Comparison of ENCODE assay signal across 12 cellular contexts in genomic region chr3:77081240-77081661, GRCh38. TPM values are rescaled to one million over a fixed set of nuclear protein-coding genes. Genes with fewer than 3 reads are reported as not detected.
DNase-seq lines count a peak whose midpoint lies in the region; FAIRE-seq and TF ChIP-seq lines count a peak whose summit lies in the region.
"Had no signal": no experiment of that assay in that cellular context is flagged by ENCODE, and none has a peak within 500 bp of the region (broad histone marks: within the 10 kb centered on the region; RNA-seq: fewer than 3 reads in every experiment).

No MANE protein-coding gene starts in this region.

- H4K20me1 ChIP-seq in astrocyte (ENCODE audit: insufficient read depth, low read length) = no peaks in the 10 kb centered on the region

- FAIRE-seq in astrocyte (lab: Jason Lieb, UNC) = no peak

- no peak overlapping the region for H3K4me3 Mint-ChIP-seq in astrocyte (ENCODE audit: unreplicated experiment)
- H3K4me3 Mint-ChIP-seq: activated CD4-positive, alpha-beta memory T cell treated with anti-CD3 and anti-CD28 coated beads for 36 hours; CD4-positive, CD25-positive, alpha-beta regulatory T cell had no signal

- H3K27ac Mint-ChIP-seq in astrocyte (ENCODE audit: unreplicated experiment) = no peak overlapping the region
- H3K27ac Mint-ChIP-seq: activated CD4-positive, alpha-beta memory T cell treated with anti-CD3 and anti-CD28 coated beads for 36 hours; CD4-positive, CD25-positive, alpha-beta regulatory T cell had no signal

- no peaks in the 10 kb centered on the region for H3K36me3 ChIP-seq in astrocyte (ENCODE audit: insufficient read depth, low read length)

- no peak for TF ChIP-seq CTCF in astrocyte (IDR thresholded peaks at IDR 0.05; ENCODE audit: insufficient read depth, low read depth, low read length)

- H3K4me2 ChIP-seq in astrocyte (ENCODE audit: low read length) = peak overlapping the region; percentile 20

- peaks cover 1% of the 10 kb centered on the region for H3K4me1 Mint-ChIP-seq in astrocyte (ENCODE audit: low read depth, unreplicated experiment)
- H3K4me1 Mint-ChIP-seq: CD4-positive, CD25-positive, alpha-beta regulatory T cell had no signal

- H3K4me3 ChIP-seq in astrocyte (ENCODE audit: insufficient read depth, low read depth, low read length) = no peak overlapping the region

- no peak overlapping the region for H3K9ac ChIP-seq in astrocyte (ENCODE audit: low read length)

- H3K4me1 ChIP-seq in astrocyte (ENCODE audit: insufficient read depth, low read length) = peaks cover 7% of the 10 kb centered on the region

- H2AFZ ChIP-seq in astrocyte (ENCODE audit: low read depth, low read length) = peak overlapping the region; percentile 9

- H3K36me3 Mint-ChIP-seq in astrocyte (ENCODE audit: low read depth, unreplicated experiment) = no peaks in the 10 kb centered on the region
- H3K36me3 Mint-ChIP-seq: activated CD4-positive, alpha-beta memory T cell treated with anti-CD3 and anti-CD28 coated beads for 36 hours; CD4-positive, CD25-positive, alpha-beta regulatory T cell had no signal

- no peaks in the 10 kb centered on the region for H3K27me3 ChIP-seq in astrocyte (ENCODE audit: insufficient read depth, low read length)

- no peaks in the 10 kb centered on the region for H3K9me3 Mint-ChIP-seq in astrocyte (ENCODE audit: unreplicated experiment)

- H3K27ac ChIP-seq in astrocyte (ENCODE audit: low read depth, low read length) = no peak overlapping the region

- H3K9me3 ChIP-seq in astrocyte (ENCODE audit: insufficient read depth, low read depth, low read length) = no peaks in the 10 kb centered on the region

- H3K27me3 Mint-ChIP-seq in astrocyte (ENCODE audit: low read depth, unreplicated experiment) = no peaks in the 10 kb centered on the region
- H3K27me3 Mint-ChIP-seq: activated CD4-positive, alpha-beta memory T cell treated with anti-CD3 and anti-CD28 coated beads for 36 hours; CD4-positive, CD25-positive, alpha-beta regulatory T cell had no signal

- DNase-seq in AG08396 (ENCODE audit: low spot score) (peak; percentile 7), NCI-H1092 treated with DMSO at 0.1 percent for 48 hours (lab: John Stamatoyannopoulos, UW) (peak; percentile 60), astrocyte (ENCODE audit: low read depth) (peak; percentile 56), iPS-NIHi11 (ENCODE audit: low spot score) (peak; percentile 40), activated T-cell treated with anti-CD3 and anti-CD28 coated beads for 4 hours (no peak), SIG-M5 treated with dmso at 0.1 percent for 504 hours (lab: John Stamatoyannopoulos, UW; ENCODE audit: unreplicated experiment) (no peak), SKM-1 treated with dmso at 0.1 percent for 144 hours (lab: John Stamatoyannopoulos, UW; ENCODE audit: unreplicated experiment) (no peak)
- DNase-seq in stimulated activated CD4-positive, alpha-beta T cell treated with anti-CD3 and anti-CD28 coated beads, Interleukin-12 subunit alpha, Interleukin-12 subunit beta, amount 100 ng/mL, for 4 hours = no peak
- DNase-seq: activated CD4-positive, alpha-beta memory T cell treated with anti-CD3 and anti-CD28 coated beads for 36 hours; CD4-positive, CD25-positive, alpha-beta regulatory T cell; NK-92 treated with Interleukin-12 subunit alpha and Interleukin-12 subunit beta, amount 100 ng/mL, for 24 hours had no signal

- no peaks in the 10 kb centered on the region for H3K79me2 ChIP-seq in astrocyte (ENCODE audit: insufficient read depth, low read length)

RNA-seq across cellular contexts. Expression of gene ROBO2, which starts 41.4 kb away (rescaled TPM):
- 1.4 and 1.5 TPM in 2 replicates for total RNA-seq in astrocyte
- total RNA-seq: activated CD4-positive, alpha-beta memory T cell treated with anti-CD3 and anti-CD28 coated beads for 36 hours; CD4-positive, CD25-positive, alpha-beta regulatory T cell; myocyte had no signal

Comparison
In these comparisons a context has a peak if more than half of its experiments do, and no peak if none do; other contexts are left out.
1. DNase-seq: peak in AG08396 (single experiment), NCI-H1092 treated with DMSO at 0.1 percent for 48 hours (single experiment), astrocyte (single experiment) and iPS-NIHi11 (single experiment); none in stimulated activated CD4-positive, alpha-beta T cell treated with anti-CD3 and anti-CD28 coated beads, Interleukin-12 subunit alpha, Interleukin-12 subunit beta, amount 100 ng/mL, for 4 hours (single experiment), activated T-cell treated with anti-CD3 and anti-CD28 coated beads for 4 hours (single experiment), SIG-M5 treated with dmso at 0.1 percent for 504 hours (single experiment) and SKM-1 treated with dmso at 0.1 percent for 144 hours (single experiment).